Comparison of ENCODE assay signal across 8 cellular contexts in the genomic region with DNA sequence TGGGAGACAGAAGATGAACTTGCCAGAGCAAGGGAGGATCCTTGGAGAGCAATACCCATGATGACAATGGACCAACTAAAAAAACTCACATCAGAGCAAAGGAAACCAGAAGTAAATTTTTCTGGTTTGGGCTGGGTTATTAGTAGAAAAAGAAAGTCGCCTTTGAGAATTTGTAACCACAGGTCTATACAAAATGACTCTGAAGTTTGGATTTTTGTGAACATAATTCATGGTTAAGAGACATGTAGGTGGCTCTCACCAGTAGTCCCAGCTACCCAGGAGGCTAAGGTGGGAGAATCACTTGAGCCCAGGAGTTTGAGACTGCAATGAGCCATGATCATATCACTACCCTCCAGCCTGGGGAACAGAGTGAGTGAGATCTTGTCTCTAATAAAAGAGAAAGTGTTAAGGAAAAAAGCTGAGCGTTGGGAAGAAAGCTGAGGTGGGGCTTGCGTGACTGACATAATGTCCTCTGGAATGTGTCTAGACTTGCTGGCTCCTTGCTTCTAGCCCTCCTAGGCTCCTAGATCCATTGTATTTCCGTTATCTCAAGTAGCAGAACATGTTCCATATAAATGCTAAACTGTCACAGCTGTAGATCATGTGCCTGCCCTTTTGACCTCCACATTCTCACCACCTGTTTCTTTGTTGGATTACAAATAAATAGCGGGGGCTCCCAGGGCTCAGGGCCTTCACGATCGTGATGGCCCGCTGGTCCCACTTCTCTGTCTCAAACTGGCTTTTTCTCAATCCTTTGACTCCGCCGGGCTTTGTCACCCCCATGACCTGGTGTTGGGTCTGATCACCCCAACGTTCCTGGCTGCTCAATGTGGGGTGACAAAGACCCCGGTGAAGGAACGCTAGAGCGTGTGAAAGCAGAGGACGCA. TPM values are rescaled to one million over a fixed set of nuclear protein-coding genes. Genes with fewer than 3 reads are reported as not detected.
DNase-seq lines count a peak whose midpoint lies in the region; ATAC-seq, FAIRE-seq and TF ChIP-seq lines count a peak whose summit lies in the region.

No MANE protein-coding gene starts in this region.

- RAD21 ChIA-PET in GM12878 (lab: Charles Lee; ENCODE audit: unreplicated experiment), result interaction anchor here (0.7 to 2.1 kb wide), 13 partner anchors 11 to 355 kb away, joined by 3 to 9 read pairs (median 3); a partner anchor contains a TSS

- SMC1A ChIA-PET in GM12878 (lab: Charles Lee; ENCODE audit: uncharacterized antibody, unreplicated experiment), result interaction anchor here (0.6 to 3.4 kb wide), 12 partner anchors 9 to 308 kb away, joined by 3 to 15 read pairs (median 4); a partner anchor contains a TSS

- CTCF ChIA-PET in GM12878 (lab: Yijun Ruan, JAX), result interaction anchor here (1.2 to 3.8 kb wide), 8 partner anchors 11 to 355 kb away, joined by 3 to 19 read pairs (median 6); a partner anchor contains a TSS

- peak overlapping the region; percentile 57 for H3K4me3 ChIP-seq in GM12878

- H3K4me2 ChIP-seq in GM12878 (ENCODE audit: control insufficient read depth, insufficient read depth), result peak overlapping the region; percentile 92

- POLR2A ChIA-PET in GM12878 (lab: Charles Lee), result interaction anchor here (2.4 kb wide), 1 partner anchor 56 kb away, joined by 7 read pairs; a partner anchor contains a TSS

- TF ChIP-seq EP300 in GM12878 (IDR thresholded peaks at IDR 0.05; ENCODE audit: borderline replicate concordance in 1 of 2, control insufficient read depth in 1 of 2, low read depth in 2 of 2, low read length in 2 of 2), result no peak; a peak in 1 of 4 replicates

- no peak for TF ChIP-seq CTCF in GM12878 (IDR thresholded peaks at IDR 0.05 in 2 of 3, conservative IDR thresholded peaks at IDR 0.05 in 1 of 3; ENCODE audit: control insufficient read depth in 2 of 3, extremely low read depth in 1 of 3, insufficient read depth in 1 of 3, low read depth in 3 of 3, low read length in 3 of 3)

- no peaks in the 10 kb centered on the region for H3K9me3 ChIP-seq in GM12878 (replicated peaks; ENCODE audit: control insufficient read depth, insufficient read depth, low read length)

- 4% methylated on average over 15 of the region's 15 CpGs for WGBS in GM12878 (ENCODE audit: insufficient coverage, insufficient replicate concordance, low lambda C conversion rate, missing lambda C conversion rate)

- no peak for TF ChIP-seq RAD21 in GM12878 (IDR thresholded peaks at IDR 0.05; ENCODE audit: insufficient read depth, low read depth, low read length)

- H3K79me2 ChIP-seq in GM12878 (ENCODE audit: control insufficient read depth, insufficient read depth, low read length), result no peaks in the 10 kb centered on the region

- in situ Hi-C loops in GM12878 (cut with MboI), result no loop called here

- H3K4me1 ChIP-seq in GM12878 (ENCODE audit: control insufficient read depth, insufficient read depth, low read length), result peaks cover 32% of the 10 kb centered on the region

- H2AFZ ChIP-seq in GM12878 (ENCODE audit: control insufficient read depth, low read depth, low read length), result peak overlapping the region; percentile 51

- BruUV-seq in GM12878 (replicated peaks; lab: Mats Ljungman, UMichigan), result no TSS peak

- H3K27ac ChIP-seq in GM12878 (ENCODE audit: control insufficient read depth, insufficient read depth), result peak overlapping the region; percentile 95

- TF ChIP-seq POLR2A in GM12878 (IDR thresholded peaks at IDR 0.05; ENCODE audit: low read depth, low read length), result no peak

- H4K20me1 ChIP-seq in GM12878 (ENCODE audit: control insufficient read depth, insufficient read depth), result no peaks in the 10 kb centered on the region

- no peaks in the 10 kb centered on the region for H3K36me3 ChIP-seq in GM12878 (ENCODE audit: control insufficient read depth in 2 of 2, insufficient read depth in 2 of 2, low read length in 1 of 2)

- no peaks in the 10 kb centered on the region for H3K27me3 ChIP-seq in GM12878 (replicated peaks in 1 of 2; ENCODE audit: control insufficient read depth in 2 of 2, insufficient read depth in 2 of 2, low read length in 1 of 2)

- peak; percentile 38 for FAIRE-seq in GM12878 (lab: Jason Lieb, UNC)

- H3K9ac ChIP-seq in GM12878 (ENCODE audit: control insufficient read depth, insufficient read depth, low read length), result peak overlapping the region; percentile 76

- ATAC-seq in GM19395 (IDR thresholded peaks at IDR 0.05; ENCODE audit: unreplicated experiment) (peak; percentile 75), HG03342 (IDR thresholded peaks at IDR 0.05; ENCODE audit: unreplicated experiment) (peak; percentile 70), GM12878 (peak; percentile 85)

- intact Hi-C loops in GM12878 (cut with micrococcal nuclease; ENCODE audit: unreplicated experiment), result loop anchor here (2.0 to 5.0 kb wide), 3 partner anchors 131 to 354 kb away; no protein-coding TSS in a partner anchor

- DNase-seq in A172 (ENCODE audit: low spot score) (peak; percentile 1), GM12878 (ENCODE audit: low read depth, low spot score) (peak; percentile 74), SIG-M5 (lab: John Stamatoyannopoulos, UW) (no peak), HK-2 (ENCODE audit: unreplicated experiment) (no peak)
- no peak for DNase-seq in NK-92 treated with Interleukin-12 subunit alpha and Interleukin-12 subunit beta, amount 100 ng/mL, for 24 hours (lab: John Stamatoyannopoulos, UW)
- no peak for DNase-seq in activated naive CD4-positive, alpha-beta T cell treated with anti-CD3 and anti-CD28 coated beads, Interleukin-2, amount 50 U/mL, for 16 hours

TF ChIP-seq in GM12878, 131 proteins besides CTCF, POLR2A, EP300 and RAD21 (continues in another document):
- TF ChIP-seq POU2F2 (IDR thresholded peaks at IDR 0.05; ENCODE audit: borderline replicate concordance, low read depth, low read length) (no peak), PAX5 (IDR thresholded peaks at IDR 0.05; ENCODE audit: borderline replicate concordance, low read depth, low read length) (no peak), RELA (IDR thresholded peaks at IDR 0.05; ENCODE audit: borderline replicate concordance, partially characterized antibody) (no peak), YBX1 (IDR thresholded peaks at IDR 0.05) (no peak), FOS (IDR thresholded peaks at IDR 0.05; ENCODE audit: borderline replicate concordance, extremely low read depth, insufficient read length) (no peak), MXI1 (IDR thresholded peaks at IDR 0.05; ENCODE audit: low read depth, low read length) (no peak), CREB1 (IDR thresholded peaks at IDR 0.05; ENCODE audit: low read depth) (peak; percentile 33; the same call in 1 of the 2 replicates), NFXL1 (IDR thresholded peaks at IDR 0.05; ENCODE audit: borderline replicate concordance) (no peak), SREBF1 (IDR thresholded peaks at IDR 0.05; ENCODE audit: low read length) (no peak), RCOR1 (conservative IDR thresholded peaks at IDR 0.05; ENCODE audit: low read depth, low read length) (no peak)
- TF ChIP-seq, protein P1, sequence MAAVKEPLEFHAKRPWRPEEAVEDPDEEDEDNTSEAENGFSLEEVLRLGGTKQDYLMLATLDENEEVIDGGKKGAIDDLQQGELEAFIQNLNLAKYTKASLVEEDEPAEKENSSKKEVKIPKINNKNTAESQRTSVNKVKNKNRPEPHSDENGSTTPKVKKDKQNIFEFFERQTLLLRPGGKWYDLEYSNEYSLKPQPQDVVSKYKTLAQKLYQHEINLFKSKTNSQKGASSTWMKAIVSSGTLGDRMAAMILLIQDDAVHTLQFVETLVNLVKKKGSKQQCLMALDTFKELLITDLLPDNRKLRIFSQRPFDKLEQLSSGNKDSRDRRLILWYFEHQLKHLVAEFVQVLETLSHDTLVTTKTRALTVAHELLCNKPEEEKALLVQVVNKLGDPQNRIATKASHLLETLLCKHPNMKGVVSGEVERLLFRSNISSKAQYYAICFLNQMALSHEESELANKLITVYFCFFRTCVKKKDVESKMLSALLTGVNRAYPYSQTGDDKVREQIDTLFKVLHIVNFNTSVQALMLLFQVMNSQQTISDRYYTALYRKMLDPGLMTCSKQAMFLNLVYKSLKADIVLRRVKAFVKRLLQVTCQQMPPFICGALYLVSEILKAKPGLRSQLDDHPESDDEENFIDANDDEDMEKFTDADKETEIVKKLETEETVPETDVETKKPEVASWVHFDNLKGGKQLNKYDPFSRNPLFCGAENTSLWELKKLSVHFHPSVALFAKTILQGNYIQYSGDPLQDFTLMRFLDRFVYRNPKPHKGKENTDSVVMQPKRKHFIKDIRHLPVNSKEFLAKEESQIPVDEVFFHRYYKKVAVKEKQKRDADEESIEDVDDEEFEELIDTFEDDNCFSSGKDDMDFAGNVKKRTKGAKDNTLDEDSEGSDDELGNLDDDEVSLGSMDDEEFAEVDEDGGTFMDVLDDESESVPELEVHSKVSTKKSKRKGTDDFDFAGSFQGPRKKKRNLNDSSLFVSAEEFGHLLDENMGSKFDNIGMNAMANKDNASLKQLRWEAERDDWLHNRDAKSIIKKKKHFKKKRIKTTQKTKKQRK (IDR thresholded peaks at IDR 0.05; ENCODE audit: low read depth, low read length), result no peak

RNA-seq across cellular contexts. Expression of a gene that starts 56.2 kb away (rescaled TPM):
- total RNA-seq in A172 (2014; rRNA removed; shearing (Covaris generic)), result 16.0 and 25.6 TPM in 2 replicates
- total RNA-seq in GM12878 (2013; cell fraction: nucleolus; rRNA removed), result 66.7 and 75.4 TPM in 2 replicates
- total RNA-seq in GM12878 (2014; rRNA removed) (27.2 and 30.1 TPM in 2 replicates), GM12878 (2014; rRNA removed; fragmentation: Illumina TruSeq; extraction: Trizol) (36.0 and 36.3 TPM in 2 replicates), GM12878 (2021) (22.5 and 23.7 TPM in 2 replicates)
- 27.6 TPM for polyA plus RNA-seq in GM12878 (2011; ENCODE audit: low read depth)
- polyA plus RNA-seq in GM12878 (2011; rRNA removed) (134 and 148 TPM in 2 replicates), GM12878 (2014; fragmentation: Illumina TruSeq; extraction: Trizol) (46.1 and 58.9 TPM in 2 replicates), GM12878 (2014; fragmentation: Nextera tagmentation; extraction: Ambion mirVana) (10 to 100 TPM; 26.5 to 31.7 TPM), GM12878 (2014; rRNA removed) (25.3 and 39.5 TPM in 2 replicates), GM12878 (2016; fragmentation: Nextera tagmentation; extraction: Ambion mirVana) (10 to 100 TPM; 26.2 to 30.0 TPM)
- 24.0 and 42.1 TPM in 2 replicates for polyA plus RNA-seq in GM12878 (2011; cell fraction: cytosol; rRNA removed)
- 27.7 and 29.9 TPM in 2 replicates for polyA plus RNA-seq in GM12878 (2011; cell fraction: nucleus; rRNA removed)
- polyA plus RNA-seq in GM12878 (2012), result 40.9 and 62.5 TPM in 2 replicates
- polyA minus RNA-seq in GM12878 (2011; rRNA and poly(A)+ RNA removed), result 60.1 and 106 TPM in 2 replicates
- 12.4 and 22.0 TPM in 2 replicates for polyA minus RNA-seq in GM12878 (2011; cell fraction: cytosol; rRNA and poly(A)+ RNA removed)
- polyA minus RNA-seq in GM12878 (2011; cell fraction: nucleus; rRNA and poly(A)+ RNA removed), result 25.4 and 34.3 TPM in 2 replicates

Comparison
In these comparisons a context has a peak if more than half of its experiments do, and no peak if none do; other contexts are left out.
1. DNase-seq: peak in A172 (single experiment) and GM12878 (single experiment); none in SIG-M5 (single experiment), NK-92 treated with Interleukin-12 subunit alpha and Interleukin-12 subunit beta, amount 100 ng/mL, for 24 hours (single experiment), HK-2 (single experiment) and activated naive CD4-positive, alpha-beta T cell treated with anti-CD3 and anti-CD28 coated beads, Interleukin-2, amount 50 U/mL, for 16 hours (single experiment).
2. Peak in every context shown above with its lines, with median percentiles within 50 percentile points of each other: ATAC-seq.